Comparison of ENCODE assay signal across 25 cellular contexts in genomic region chr15:63612300-63612699, GRCh38. TPM values are rescaled to one million over a fixed set of nuclear protein-coding genes. Genes with fewer than 3 reads are reported as not detected.
DNase-seq lines count a peak whose midpoint lies in the region; ATAC-seq and TF ChIP-seq lines count a peak whose summit lies in the region.
"Had no signal": no experiment of that assay in that cellular context is flagged by ENCODE, and none has a peak within 500 bp of the region (broad histone marks: within the 10 kb centered on the region; RNA-seq: fewer than 3 reads in every experiment).

No MANE protein-coding gene starts in this region.

- H3K4me1 Mint-ChIP-seq in T-helper 17 cell (peaks cover 23% of the 10 kb centered on the region), mesothelial cell of epicardium (peaks cover 12% of the 10 kb centered on the region)
- peaks cover 21% of the 10 kb centered on the region for H3K4me1 Mint-ChIP-seq in stimulated activated effector memory CD8-positive, alpha-beta T cell treated with anti-CD3 and anti-CD28 coated beads, Interleukin-12 subunit alpha, Interleukin-12 subunit beta, amount 100 ng/mL, for 72 hours

- H3K36me3 Mint-ChIP-seq in T-helper 17 cell (ENCODE audit: low read depth) (peaks cover 11% of the 10 kb centered on the region), mesothelial cell of epicardium (peaks cover 49% of the 10 kb centered on the region)
- H3K36me3 Mint-ChIP-seq in stimulated activated effector memory CD8-positive, alpha-beta T cell treated with anti-CD3 and anti-CD28 coated beads, Interleukin-12 subunit alpha, Interleukin-12 subunit beta, amount 100 ng/mL, for 72 hours: peaks cover 74% of the 10 kb centered on the region

- DNase-seq in NCI-H82 (lab: John Stamatoyannopoulos, UW) (peak; percentile 13), NCI-H82 treated with DMSO at 0.1 percent for 48 hours (lab: John Stamatoyannopoulos, UW; ENCODE audit: unreplicated experiment) (no peak), T-helper 17 cell (no peak), GOT3 (lab: John Stamatoyannopoulos, UW) (no peak), mesothelial cell of epicardium (ENCODE audit: low spot score in 2 of 2, unreplicated experiment in 2 of 2) (no peak)
- no peak for DNase-seq in stimulated activated effector memory CD8-positive, alpha-beta T cell treated with anti-CD3 and anti-CD28 coated beads, Interleukin-12 subunit alpha, Interleukin-12 subunit beta, amount 100 ng/mL, for 72 hours (ENCODE audit: low spot score in 2 of 2)
- DNase-seq: activated CD4-positive, alpha-beta T cell treated with anti-CD3 and anti-CD28 coated beads for 4 hours; activated CD8-positive, alpha-beta memory T cell treated with anti-CD3 and anti-CD28 coated beads, Interleukin-2, amount 50 U/mL, for 4 hours; activated gamma-delta T cell; AML-193; Calu3; effector memory CD8-positive, alpha-beta T cell; gastrocnemius medialis; Kasumi-1; NCI-H1048; NCI-H2029 treated with DMSO at 0.1 percent for 48 hours; NCI-H510A treated with DMSO at 0.1 percent for 48 hours; psoas muscle; stimulated activated CD4-positive, alpha-beta T cell treated with anti-CD3 and anti-CD28 coated beads, Interleukin-1b, Interleukin-23, amount 100 ng/mL, for 48 hours; stimulated activated naive CD8-positive, alpha-beta T cell treated with anti-CD3 and anti-CD28 coated beads, Interleukin-15, Interleukin-2, amounts not matched to agents 100 U/mL and 50 U/mL, for 24 hours; SW 1271 had no signal

- no peaks in the 10 kb centered on the region for H3K27me3 Mint-ChIP-seq in T-helper 17 cell
- peaks cover 55% of the 10 kb centered on the region for H3K27me3 Mint-ChIP-seq in mesothelial cell of epicardium (ENCODE audit: low read depth)
- H3K27me3 Mint-ChIP-seq: effector memory CD8-positive, alpha-beta T cell had no signal

- no peaks in the 10 kb centered on the region for H3K9me3 ChIP-seq in T-helper 17 cell (ENCODE audit: control insufficient read depth, low read length, poor library complexity, severe bottlenecking)
- H3K9me3 ChIP-seq: esophagus muscularis mucosa, gastrocnemius medialis, psoas muscle had no signal

- ATAC-seq in T-helper 17 cell: no peak
- no peak for ATAC-seq in stimulated activated effector memory CD8-positive, alpha-beta T cell treated with anti-CD3 and anti-CD28 coated beads, Interleukin-12 subunit alpha, Interleukin-12 subunit beta, amount 100 ng/mL, for 72 hours
- no peak for ATAC-seq in HG02642 (IDR thresholded peaks at IDR 0.05; ENCODE audit: poor library complexity, unreplicated experiment)
- ATAC-seq: effector memory CD8-positive, alpha-beta T cell; gastrocnemius medialis; psoas muscle; stimulated activated naive CD8-positive, alpha-beta T cell treated with anti-CD3 and anti-CD28 coated beads, Interleukin-15, Interleukin-2, amounts not matched to agents 100 U/mL and 50 U/mL, for 24 hours had no signal

- no peak for TF ChIP-seq CTCF in mesothelial cell of epicardium (IDR thresholded peaks at IDR 0.05; ENCODE audit: unreplicated experiment)

- peak overlapping the region; percentile 90 for H3K27ac ChIP-seq in layer of hippocampus (ENCODE audit: low read depth, low read length)

- H3K27me3 ChIP-seq in layer of hippocampus (ENCODE audit: control insufficient read depth, insufficient read depth, low read length): no peaks in the 10 kb centered on the region
- H3K27me3 ChIP-seq: esophagus muscularis mucosa, gastrocnemius medialis had no signal

- H3K27ac Mint-ChIP-seq in T-helper 17 cell (peak overlapping the region; percentile 98), mesothelial cell of epicardium (no peak overlapping the region)
- H3K27ac Mint-ChIP-seq in stimulated activated effector memory CD8-positive, alpha-beta T cell treated with anti-CD3 and anti-CD28 coated beads, Interleukin-12 subunit alpha, Interleukin-12 subunit beta, amount 100 ng/mL, for 72 hours: peak overlapping the region; percentile 93

- no peaks in the 10 kb centered on the region for H3K9me3 Mint-ChIP-seq in stimulated activated effector memory CD8-positive, alpha-beta T cell treated with anti-CD3 and anti-CD28 coated beads, Interleukin-12 subunit alpha, Interleukin-12 subunit beta, amount 100 ng/mL, for 72 hours
- no peaks in the 10 kb centered on the region for H3K9me3 Mint-ChIP-seq in mesothelial cell of epicardium
- H3K9me3 Mint-ChIP-seq: effector memory CD8-positive, alpha-beta T cell had no signal

- no peak overlapping the region for H3K4me3 Mint-ChIP-seq in T-helper 17 cell
- H3K4me3 Mint-ChIP-seq in stimulated activated effector memory CD8-positive, alpha-beta T cell treated with anti-CD3 and anti-CD28 coated beads, Interleukin-12 subunit alpha, Interleukin-12 subunit beta, amount 100 ng/mL, for 72 hours: no peak overlapping the region
- no peak overlapping the region for H3K4me3 Mint-ChIP-seq in mesothelial cell of epicardium
- H3K4me3 Mint-ChIP-seq: effector memory CD8-positive, alpha-beta T cell had no signal

RNA-seq across cellular contexts. Expression of gene FBXL22, which starts 15.1 kb away (rescaled TPM):
- total RNA-seq in T-helper 17 cell: 1 to 10 TPM in 1 of 2 donors, under 1 TPM in 1; 0.81 to 1.1 TPM
- total RNA-seq in mesothelial cell of epicardium: 0.20 to 0.63 TPM (median 0.55 TPM) in 3 replicates
- total RNA-seq: Daoy had no signal
